In genomic region chr1:67687198-67687545, GRCh38 we compare ENCODE assay signal across 8 cellular contexts. TPM values are rescaled to one million over a fixed set of nuclear protein-coding genes. Genes with fewer than 3 reads are reported as not detected.
DNase-seq lines count a peak whose midpoint lies in the region; ATAC-seq and TF ChIP-seq lines count a peak whose summit lies in the region.

No MANE protein-coding gene starts in this region.

- H3K9me3 ChIP-seq in psoas muscle: no peaks in the 10 kb centered on the region

- in situ Hi-C loops in GM13977 (cut with MboI; ENCODE audit: low pct_unique_long_range_greater_than_20kb, low sequenced_read_pairs, unreplicated experiment): loop anchor here (5.0 kb wide), 1 partner anchor 65 kb away; no protein-coding TSS in a partner anchor

- intact Hi-C loops in psoas muscle (cut with DNase I): loop anchor here (2.0 to 10.0 kb wide), 5 partner anchors 38 to 150 kb away; partner anchors contain the start of gene GNG12 (in 1 of the 2)

- no peak for ATAC-seq in psoas muscle
- ATAC-seq in GM21786 (IDR thresholded peaks at IDR 0.05; ENCODE audit: unreplicated experiment): no peak
- ATAC-seq in GM18502 (IDR thresholded peaks at IDR 0.05; ENCODE audit: poor library complexity, unreplicated experiment): no peak

- no peak for TF ChIP-seq CTCF in GM13977 (IDR thresholded peaks at IDR 0.05; ENCODE audit: extremely low read depth, insufficient read depth, missing control alignments)
- TF ChIP-seq CTCF in psoas muscle (IDR thresholded peaks at IDR 0.05): no peak

- peaks cover 20% of the 10 kb centered on the region for H3K4me1 ChIP-seq in psoas muscle

- no peaks in the 10 kb centered on the region for H3K27me3 ChIP-seq in psoas muscle (ENCODE audit: insufficient read depth in 3 of 3, low read length in 2 of 3)

- peaks cover 3 to 29% of the 10 kb centered on the region in 2 donors for H3K36me3 ChIP-seq in psoas muscle (ENCODE audit: insufficient read depth in 1 of 2, low read depth in 1 of 2)

- H3K27ac ChIP-seq in epithelial cell of prostate (peak overlapping the region; percentile 100), psoas muscle (peak overlapping the region; percentile 96)

- 45 to 56% (median 55%) methylated on average over 3 of the region's 3 CpGs for WGBS in psoas muscle, 3 donors

- peak; percentile 37 for DNase-seq in GM13977 (ENCODE audit: low spot score)
- peak; percentile 67 for DNase-seq in OCI-M1 (lab: John Stamatoyannopoulos, UW)
- no peak for DNase-seq in epithelial cell of prostate (ENCODE audit: low read depth, low spot score)
- no peak for DNase-seq in psoas muscle
- no peak for DNase-seq in GM19238 (ENCODE audit: insufficient read length, low spot score)
- no peak for DNase-seq in NCI-H2227 treated with DMSO at 0.1 percent for 48 hours (lab: John Stamatoyannopoulos, UW)

- peak overlapping the region; percentile 88 for H3K4me3 ChIP-seq in psoas muscle

RNA-seq across cellular contexts. Expression of gene GADD45A, which starts 2.2 kb away (rescaled TPM):
- 100 to 1,000 TPM in 3 of 4 donors, 10 to 100 TPM in 1; 93.5 to 505 (median 230) TPM for total RNA-seq in psoas muscle
- 100 to 1,000 TPM in 2 of 3 donors, 10 to 100 TPM in 1; 88.8 to 248 (median 197) TPM for polyA plus RNA-seq in psoas muscle

Comparison
In these comparisons a context has a peak if more than half of its experiments do, and no peak if none do; other contexts are left out.
1. DNase-seq: peak in GM13977 (single experiment) and OCI-M1 (single experiment); none in epithelial cell of prostate (single experiment), psoas muscle (0 of 2), GM19238 (single experiment) and NCI-H2227 treated with DMSO at 0.1 percent for 48 hours (single experiment).